In genomic region chr14:22939684-22940083, GRCh38 we compare ENCODE assay signal across 24 cellular contexts. TPM values are rescaled to one million over a fixed set of nuclear protein-coding genes. Genes with fewer than 3 reads are reported as not detected.
DNase-seq lines count a peak whose midpoint lies in the region; TF ChIP-seq lines count a peak whose summit lies in the region.
"Had no signal": no experiment of that assay in that cellular context is flagged by ENCODE, and none has a peak within 500 bp of the region (broad histone marks: within the 10 kb centered on the region; RNA-seq: fewer than 3 reads in every experiment).

No MANE protein-coding gene starts in this region.

- H4K8ac ChIP-seq in neuronal stem cell (ENCODE audit: low read depth, low read length) = no peak overlapping the region

- no peak overlapping the region for H2AFZ ChIP-seq in neuronal stem cell (ENCODE audit: low read length)

- H3K4ac ChIP-seq in neuronal stem cell (ENCODE audit: low read length) = no peak overlapping the region

- no peak overlapping the region for H4K91ac ChIP-seq in neuronal stem cell (ENCODE audit: low read depth, low read length, poor library complexity)

- H3K4me2 ChIP-seq in neuronal stem cell (ENCODE audit: insufficient read depth, low read length, poor library complexity, severe bottlenecking) = no peak overlapping the region

- peak; percentile 17 for DNase-seq in AG20443 (ENCODE audit: low spot score)
- DNase-seq in HT1080 (ENCODE audit: low read depth) = peak; percentile 56
- DNase-seq in astrocyte of the hippocampus (ENCODE audit: low read depth, low spot score) = peak; percentile 42
- DNase-seq in iris pigment epithelial cell (ENCODE audit: low read depth) = peak; percentile 44
- no peak for DNase-seq in cerebellar nuclear complex (lab: John Stamatoyannopoulos, UW)
- DNase-seq in tibial nerve (ENCODE audit: low spot score in 2 of 2) = no peak
- no peak for DNase-seq in cortex of kidney (lab: John Stamatoyannopoulos, UW)
- no peak for DNase-seq in neuronal stem cell (ENCODE audit: low spot score)
- DNase-seq: activated naive CD4-positive, alpha-beta T cell treated with anti-CD3 and anti-CD28 coated beads for 36 hours; amygdala; C1 segment of cervical spinal cord; caudate nucleus; DND-41; mesendoderm; NCI-H1105; NCI-H2081 treated with DMSO at 0.1 percent for 48 hours; NCI-H345; NCI-H748 treated with DMSO at 0.1 percent for 48 hours; nucleus accumbens; T-helper 9 cell; upper lobe of left lung had no signal

- H3K36me3 ChIP-seq in tibial nerve (peaks cover 0 to 58% (median 0%) of the 10 kb centered on the region in 3 donors), neuronal stem cell (replicated peaks in 1 of 2; ENCODE audit: control insufficient read depth in 2 of 2, insufficient read depth in 2 of 2, low read length in 2 of 2) (peaks cover 3 to 57% of the 10 kb centered on the region in 2 donors)

- no peak overlapping the region for H3K23ac ChIP-seq in neuronal stem cell (ENCODE audit: low read depth, low read length, poor library complexity)

- H3K18ac ChIP-seq in neuronal stem cell (ENCODE audit: low read length) = no peak overlapping the region

- TF ChIP-seq POLR2A in tibial nerve (IDR thresholded peaks at IDR 0.05) = no peak

- H3K27ac ChIP-seq in tibial nerve (no peak overlapping the region), neuronal stem cell (replicated peaks; ENCODE audit: low read length) (no peak overlapping the region)
- H3K27ac ChIP-seq: upper lobe of left lung had no signal

- no peak overlapping the region for H3K14ac ChIP-seq in neuronal stem cell (ENCODE audit: low read length)

- TF ChIP-seq CTCF in tibial nerve (IDR thresholded peaks at IDR 0.05) = no peak

- no peak overlapping the region for H2BK5ac ChIP-seq in neuronal stem cell (ENCODE audit: low read length)

- no peak overlapping the region for H2BK120ac ChIP-seq in neuronal stem cell (ENCODE audit: low read depth, low read length)

- TF ChIP-seq EP300 in tibial nerve (IDR thresholded peaks at IDR 0.05) = no peak

- H3K9me3 ChIP-seq in tibial nerve (no peaks in the 10 kb centered on the region), neuronal stem cell (replicated peaks in 1 of 2; ENCODE audit: control insufficient read depth in 2 of 2, insufficient read depth in 1 of 2, low read depth in 1 of 2, low read length in 2 of 2) (no peaks in the 10 kb centered on the region)
- H3K9me3 ChIP-seq: upper lobe of left lung had no signal

- H3K27me3 ChIP-seq in tibial nerve (no peaks in the 10 kb centered on the region), neuronal stem cell (ENCODE audit: control insufficient read depth in 3 of 3, insufficient read depth in 3 of 3, low read depth in 1 of 3, low read length in 3 of 3) (no peaks in the 10 kb centered on the region)
- H3K27me3 ChIP-seq: upper lobe of left lung had no signal

- no peak overlapping the region for H2BK15ac ChIP-seq in neuronal stem cell (ENCODE audit: low read length)

- H3K4me3 ChIP-seq in tibial nerve = no peak overlapping the region
- H3K4me3 ChIP-seq in neuronal stem cell (ENCODE audit: low read length in 2 of 2) = no peak overlapping the region
- H3K4me3 ChIP-seq: upper lobe of left lung had no signal

- no peaks in the 10 kb centered on the region for H3K79me1 ChIP-seq in neuronal stem cell (ENCODE audit: low read depth, low read length)

- H3K9ac ChIP-seq in neuronal stem cell (ENCODE audit: low read depth, low read length, poor library complexity) = no peak overlapping the region

- 80 to 90% methylated on average over 4 of the region's 4 CpGs for WGBS in tibial nerve, 2 donors
- WGBS in neuronal stem cell (ENCODE audit: extremely low coverage in 2 of 2, insufficient read length in 2 of 2, insufficient replicate concordance in 1 of 2), 2 donors = no CpG with 5 or more reads among the region's 4 CpGs

- no peak overlapping the region for H2AK5ac ChIP-seq in neuronal stem cell (ENCODE audit: low read depth, low read length)

- no peaks in the 10 kb centered on the region for H3K4me1 ChIP-seq in tibial nerve
- no peaks in the 10 kb centered on the region for H3K4me1 ChIP-seq in neuronal stem cell (ENCODE audit: control insufficient read depth in 2 of 2, insufficient read depth in 1 of 2, low read depth in 1 of 2, low read length in 2 of 2)
- H3K4me1 ChIP-seq: upper lobe of left lung had no signal

- H2BK12ac ChIP-seq in neuronal stem cell (ENCODE audit: low read length) = no peak overlapping the region

RNA-seq across cellular contexts. Expression of gene PRMT5, which starts 10.5 kb away (rescaled TPM):
- total RNA-seq in HT1080 (2014; rRNA removed; shearing (Covaris generic)) = 127 TPM in 2 replicates
- polyA plus RNA-seq in HT1080 (2015; cell fraction: cytosol; rRNA removed) = 106 and 111 TPM in 2 replicates
- polyA plus RNA-seq in HT1080 (2015; cell fraction: nucleus; rRNA removed) = 219 and 230 TPM in 2 replicates
- 10 to 100 TPM; 60.6 to 82.5 (median 76.8) TPM for total RNA-seq in tibial nerve
- polyA plus RNA-seq in neuronal stem cell (2013, experiment 1 of 2) = 88.1 TPM
- 93.5 TPM for polyA plus RNA-seq in neuronal stem cell (2013, experiment 2 of 2)

RNA-seq across cellular contexts. Expression of gene HAUS4, which starts 17.2 kb away (rescaled TPM):
- total RNA-seq in HT1080 (2014; rRNA removed; shearing (Covaris generic)) = 55.6 and 70.9 TPM in 2 replicates
- 64.9 and 65.3 TPM in 2 replicates for polyA plus RNA-seq in HT1080 (2015; cell fraction: cytosol; rRNA removed)
- 65.0 and 67.3 TPM in 2 replicates for polyA plus RNA-seq in HT1080 (2015; cell fraction: nucleus; rRNA removed)
- total RNA-seq in tibial nerve = 100 to 1,000 TPM in 1 of 4 donors, 10 to 100 TPM in 3; 52.1 to 104 (median 74.3) TPM
- 59.1 TPM for polyA plus RNA-seq in neuronal stem cell (2013, experiment 1 of 2)
- 60.9 TPM for polyA plus RNA-seq in neuronal stem cell (2013, experiment 2 of 2)

RNA-seq across cellular contexts. Expression of gene RBM23, which starts 20.7 kb away (rescaled TPM):
- total RNA-seq in HT1080 (2014; rRNA removed; shearing (Covaris generic)) = 34.0 and 38.1 TPM in 2 replicates
- polyA plus RNA-seq in HT1080 (2015; cell fraction: cytosol; rRNA removed) = 39.3 and 41.7 TPM in 2 replicates
- polyA plus RNA-seq in HT1080 (2015; cell fraction: nucleus; rRNA removed) = 59.3 and 61.0 TPM in 2 replicates
- total RNA-seq in tibial nerve = 100 to 1,000 TPM in 3 of 4 donors, 10 to 100 TPM in 1; 81.9 to 633 (median 298) TPM
- 58.0 TPM for polyA plus RNA-seq in neuronal stem cell (2013, experiment 1 of 2)
- polyA plus RNA-seq in neuronal stem cell (2013, experiment 2 of 2) = 55.8 TPM

RNA-seq across cellular contexts. Expression of gene AJUBA, which starts 42.7 kb away (rescaled TPM):
- total RNA-seq in HT1080 (2014; rRNA removed; shearing (Covaris generic)) = 89.2 and 89.8 TPM in 2 replicates
- 55.1 and 58.6 TPM in 2 replicates for polyA plus RNA-seq in HT1080 (2015; cell fraction: cytosol; rRNA removed)
- 92.6 and 98.4 TPM in 2 replicates for polyA plus RNA-seq in HT1080 (2015; cell fraction: nucleus; rRNA removed)
- total RNA-seq in tibial nerve = 10 to 100 TPM; 22.8 to 33.5 (median 28.4) TPM
- 63.6 TPM for polyA plus RNA-seq in neuronal stem cell (2013, experiment 1 of 2)
- polyA plus RNA-seq in neuronal stem cell (2013, experiment 2 of 2) = 64.1 TPM

RNA-seq across cellular contexts. Expression of gene REM2, which starts 56.7 kb away (rescaled TPM):
- total RNA-seq in HT1080 (2014; rRNA removed; shearing (Covaris generic)) = not detected in 2 replicates
- not detected in 2 replicates for polyA plus RNA-seq in HT1080 (2015; cell fraction: cytosol; rRNA removed)
- polyA plus RNA-seq in HT1080 (2015; cell fraction: nucleus; rRNA removed) = 0.12 TPM in 1 of 2 replicates, not detected in the other
- total RNA-seq in tibial nerve = under 1 TPM in 2 of 4 donors, not detected in 2; 0.42 to 0.44 TPM
- polyA plus RNA-seq in neuronal stem cell (2013, experiment 1 of 2) = 1.8 TPM
- 1.8 TPM for polyA plus RNA-seq in neuronal stem cell (2013, experiment 2 of 2)
- total RNA-seq: A673, dermis microvascular lymphatic vessel endothelial cell, HepG2 had no signal

Comparison
In these comparisons a context has a peak if more than half of its experiments do, and no peak if none do; other contexts are left out.
1. DNase-seq: peak in AG20443 (single experiment), HT1080 (single experiment), astrocyte of the hippocampus (single experiment) and iris pigment epithelial cell (single experiment); none in cerebellar nuclear complex (0 of 2), tibial nerve (0 of 2), cortex of kidney (single experiment) and neuronal stem cell (single experiment).